8 cellular contexts compared by ENCODE assay signal in genomic region chr1:153783233-153784190, GRCh38. TPM values are rescaled to one million over a fixed set of nuclear protein-coding genes. Genes with fewer than 3 reads are reported as not detected.
DNase-seq lines count a peak whose midpoint lies in the region; ATAC-seq and TF ChIP-seq lines count a peak whose summit lies in the region.

No MANE protein-coding gene starts in this region.

- DNase-seq in GM13976 (ENCODE audit: low spot score) = peak; percentile 98
- DNase-seq in NCI-H146 (lab: John Stamatoyannopoulos, UW) = peak; percentile 91
- DNase-seq in amygdala (lab: John Stamatoyannopoulos, UW) = peak; percentile 50 to 92 (median 83)
- peak; percentile 94 to 97 (median 96) for DNase-seq in right cardiac atrium
- DNase-seq in putamen (ENCODE audit: low spot score) = peak; percentile 91
- no peak for DNase-seq in vagina (ENCODE audit: extremely low spot score in 2 of 2)

- peaks cover 0 to 7% of the 10 kb centered on the region in 2 donors for H3K36me3 ChIP-seq in vagina

- peaks cover 12% of the 10 kb centered on the region for H3K27me3 Mint-ChIP-seq in T-helper 1 cell treated with Interleukin-12 subunit alpha and Interleukin-12 subunit beta and Interleukin-4 antibody, amounts not matched to agents 30 μg/mL and 1 μg/mL, for 36 hours (ENCODE audit: low read depth)

- H3K4me3 Mint-ChIP-seq in T-helper 1 cell treated with Interleukin-12 subunit alpha and Interleukin-12 subunit beta and Interleukin-4 antibody, amounts not matched to agents 30 μg/mL and 1 μg/mL, for 36 hours = peak overlapping the region; percentile 90

- intact Hi-C loops in right cardiac atrium (cut with DNase I) = no loop called here
- intact Hi-C loops in vagina (cut with DNase I) = no loop called here

- H3K4me3 ChIP-seq in right cardiac atrium (ENCODE audit: low read length) (peak overlapping the region; percentile 51), vagina (peak overlapping the region; percentile 61 to 62)

- H3K27me3 ChIP-seq in right cardiac atrium (ENCODE audit: control insufficient read depth, insufficient read depth) = no peaks in the 10 kb centered on the region
- H3K27me3 ChIP-seq in vagina = no peaks in the 10 kb centered on the region

- H3K4me1 ChIP-seq in right cardiac atrium (ENCODE audit: control insufficient read depth, insufficient read depth, low read length) (peaks cover 6% of the 10 kb centered on the region), vagina (peaks cover 21% of the 10 kb centered on the region)

- peaks cover 7% of the 10 kb centered on the region for H3K36me3 Mint-ChIP-seq in T-helper 1 cell treated with Interleukin-12 subunit alpha and Interleukin-12 subunit beta and Interleukin-4 antibody, amounts not matched to agents 30 μg/mL and 1 μg/mL, for 36 hours (ENCODE audit: low read depth)

- TF ChIP-seq CTCF in GM13976 (IDR thresholded peaks at IDR 0.05; ENCODE audit: borderline replicate concordance, control extremely low read depth, extremely low read depth, insufficient read depth, missing control alignments) = no peak
- peak in 1 of 3 experiments; percentile 32 for TF ChIP-seq CTCF in vagina (IDR thresholded peaks at IDR 0.05)

- ATAC-seq in HG02852 (IDR thresholded peaks at IDR 0.05; ENCODE audit: unreplicated experiment) = peak; percentile 84
- peak; percentile 96 for ATAC-seq in right cardiac atrium

- H3K27ac Mint-ChIP-seq in T-helper 1 cell treated with Interleukin-12 subunit alpha and Interleukin-12 subunit beta and Interleukin-4 antibody, amounts not matched to agents 30 μg/mL and 1 μg/mL, for 36 hours = peak overlapping the region; percentile 95

- H3K9me3 Mint-ChIP-seq in T-helper 1 cell treated with Interleukin-12 subunit alpha and Interleukin-12 subunit beta and Interleukin-4 antibody, amounts not matched to agents 30 μg/mL and 1 μg/mL, for 36 hours = no peaks in the 10 kb centered on the region

- TF ChIP-seq POLR2A in vagina (IDR thresholded peaks at IDR 0.05) = peak; percentile 32 to 98

- H3K4me1 Mint-ChIP-seq in T-helper 1 cell treated with Interleukin-12 subunit alpha and Interleukin-12 subunit beta and Interleukin-4 antibody, amounts not matched to agents 30 μg/mL and 1 μg/mL, for 36 hours (ENCODE audit: low read depth) = peaks cover 7% of the 10 kb centered on the region

- H3K9me3 ChIP-seq in right cardiac atrium (ENCODE audit: control insufficient read depth, low read length) = no peaks in the 10 kb centered on the region
- no peaks in the 10 kb centered on the region for H3K9me3 ChIP-seq in vagina

- in situ Hi-C loops in GM13976 (cut with MboI; ENCODE audit: low sequenced_read_pairs, unreplicated experiment) = no loop called here

- under 1% methylated on average over 61 of the region's 61 CpGs for WGBS in right cardiac atrium

- H3K27ac ChIP-seq in right cardiac atrium (ENCODE audit: low read length) (peak overlapping the region; percentile 76), vagina (peak overlapping the region; percentile 95)

RNA-seq across cellular contexts. Expression of gene SLC27A3, which starts 8.3 kb away (rescaled TPM):
- 10 to 100 TPM; 16.9 to 22.0 (median 20.1) TPM for total RNA-seq in right cardiac atrium
- 26.5 TPM for polyA plus RNA-seq in right cardiac atrium
- total RNA-seq in vagina = 31.4 TPM

RNA-seq across cellular contexts. Expression of gene INTS3, which starts 55.7 kb away (rescaled TPM):
- total RNA-seq in right cardiac atrium = 10 to 100 TPM; 30.6 to 41.8 (median 33.7) TPM
- polyA plus RNA-seq in right cardiac atrium = 26.4 TPM
- total RNA-seq in vagina = 45.9 TPM

Comparison
In these comparisons a context has a peak if more than half of its experiments do, and no peak if none do; other contexts are left out.
1. DNase-seq: peak in GM13976 (single experiment), NCI-H146 (single experiment), amygdala (56 of 56), right cardiac atrium (3 of 3) and putamen (single experiment); none in vagina (0 of 2).